Comparison of ENCODE assay signal across 15 cellular contexts in genomic region chr10:31700222-31700621, GRCh38.
DNase-seq lines count a peak whose midpoint lies in the region; ATAC-seq and TF ChIP-seq lines count a peak whose summit lies in the region.
"Had no signal": no experiment of that assay in that cellular context is flagged by ENCODE, and none has a peak within 500 bp of the region (broad histone marks: within the 10 kb centered on the region; RNA-seq: fewer than 3 reads in every experiment).

No MANE protein-coding gene starts in this region.

- H3K4me3 ChIP-seq in GM23338 (no peak overlapping the region), colonic mucosa (no peak overlapping the region), lower lobe of right lung (no peak overlapping the region), stomach (no peak overlapping the region)

- H3K27ac Mint-ChIP-seq in GM23338: no peak overlapping the region

- H3K79me2 ChIP-seq in GM23338 (replicated peaks; ENCODE audit: insufficient read depth): no peaks in the 10 kb centered on the region

- H3K27me3 ChIP-seq in GM23338 (ENCODE audit: insufficient read depth) (no peaks in the 10 kb centered on the region), colonic mucosa (no peaks in the 10 kb centered on the region), lower lobe of right lung (ENCODE audit: low read depth) (no peaks in the 10 kb centered on the region), stomach (no peaks in the 10 kb centered on the region)

- TF ChIP-seq POLR2A in stomach (IDR thresholded peaks at IDR 0.05): no peak

- no peak overlapping the region for H3K4me2 ChIP-seq in GM23338

- H3K9me3 Mint-ChIP-seq in GM23338: peaks cover 42% of the 10 kb centered on the region

- peaks cover 8% of the 10 kb centered on the region for H3K27me3 Mint-ChIP-seq in GM23338 (ENCODE audit: insufficient read depth, low read depth, poor library complexity)

- WGBS in stomach, 5 donors: 53 to 76% (median 64%) methylated on average over 11 of the region's 11 CpGs

- H3K27ac ChIP-seq in GM23338 (ENCODE audit: low read depth) (no peak overlapping the region), colonic mucosa (peak overlapping the region; percentile 43), lower lobe of right lung (peak overlapping the region; percentile 94), stomach (peak overlapping the region in 4 of 5 donors; percentile 83 to 90 (median 88))

- H3K4me1 ChIP-seq in GM23338 (ENCODE audit: insufficient read depth) (peaks cover 4% of the 10 kb centered on the region), colonic mucosa (no peaks in the 10 kb centered on the region), lower lobe of right lung (peaks cover 62% of the 10 kb centered on the region), stomach (peaks cover 25 to 63% (median 49%) of the 10 kb centered on the region in 4 donors)

- no peak for DNase-seq in GM23338 (ENCODE audit: low spot score)
- DNase-seq in colonic mucosa: no peak
- DNase-seq in lower lobe of right lung: no peak
- no peak for DNase-seq in stomach
- no peak for DNase-seq in H4 (ENCODE audit: low spot score)
- DNase-seq: activated effector memory CD4-positive, alpha-beta T cell treated with anti-CD3 and anti-CD28 coated beads, Interleukin-2, amount 50 U/mL, for 16 hours; cerebellar nuclear complex; GF-D8; head of caudate nucleus; PC-3; T-helper 2 cell had no signal

- ATAC-seq in GM23338 (no peak), lower lobe of right lung (no peak), GM18873 (IDR thresholded peaks at IDR 0.05; ENCODE audit: low FRiP score, unreplicated experiment) (no peak), GM18498 (IDR thresholded peaks at IDR 0.05; ENCODE audit: unreplicated experiment) (no peak), GM19328 (IDR thresholded peaks at IDR 0.05; ENCODE audit: unreplicated experiment) (no peak)
- ATAC-seq: PC-3 had no signal

- no peaks in the 10 kb centered on the region for H4K20me1 ChIP-seq in GM23338 (replicated peaks; ENCODE audit: insufficient read depth)

- peaks cover 3% of the 10 kb centered on the region; the same call in 1 of the 2 replicates for H3K9me2 ChIP-seq in GM23338 (ENCODE audit: insufficient read depth)

- no peak overlapping the region for H3K9ac ChIP-seq in colonic mucosa (ENCODE audit: low read depth in 2 of 2, low read length in 2 of 2)

- intact Hi-C loops in colonic mucosa (cut with DNase I): no loop called here
- intact Hi-C loops in lower lobe of right lung (cut with DNase I): no loop called here
- intact Hi-C loops in stomach (cut with DNase I; ENCODE audit: low total_unique reads): no loop called here

- no peaks in the 10 kb centered on the region for H3F3A ChIP-seq in GM23338 (replicated peaks; ENCODE audit: low read depth)

- peaks cover 40% of the 10 kb centered on the region for H3K36me3 Mint-ChIP-seq in GM23338 (ENCODE audit: low read depth)

- no peak overlapping the region for H3K4me3 Mint-ChIP-seq in GM23338
- H3K4me3 Mint-ChIP-seq: CD14-positive monocyte had no signal

- H3K36me3 ChIP-seq in GM23338 (ENCODE audit: insufficient read depth) (peaks cover 9% of the 10 kb centered on the region; the same call in 1 of the 2 replicates), colonic mucosa (no peaks in the 10 kb centered on the region), lower lobe of right lung (no peaks in the 10 kb centered on the region), stomach (no peaks in the 10 kb centered on the region)

- H3K4me1 Mint-ChIP-seq in GM23338: peaks cover 14% of the 10 kb centered on the region

- no peak for TF ChIP-seq EP300 in stomach (IDR thresholded peaks at IDR 0.05)

- TF ChIP-seq CTCF in GM23338 (conservative IDR thresholded peaks at IDR 0.05; ENCODE audit: low read depth in 2 of 2): no peak
- no peak for TF ChIP-seq CTCF in colonic mucosa (IDR thresholded peaks at IDR 0.05)
- no peak for TF ChIP-seq CTCF in lower lobe of right lung (IDR thresholded peaks at IDR 0.05)
- TF ChIP-seq CTCF in stomach (IDR thresholded peaks at IDR 0.05): no peak

- H3K9me3 ChIP-seq in colonic mucosa: no peaks in the 10 kb centered on the region
- H3K9me3 ChIP-seq in lower lobe of right lung: no peaks in the 10 kb centered on the region
- H3K9me3 ChIP-seq in stomach: peaks cover 0 to 3% (median 0%) of the 10 kb centered on the region in 4 donors

- peak overlapping the region; percentile 47; the same call in 1 of the 2 replicates for H2AFZ ChIP-seq in GM23338

TF ChIP-seq in GM23338, 12 proteins besides CTCF, POLR2A, EP300 and RAD21:
- TF ChIP-seq NANOG (IDR thresholded peaks at IDR 0.05; ENCODE audit: borderline replicate concordance) (no peak), ZNF114 (CRISPR knock-in tag; IDR thresholded peaks at IDR 0.05) (no peak)
